In the genomic region with DNA sequence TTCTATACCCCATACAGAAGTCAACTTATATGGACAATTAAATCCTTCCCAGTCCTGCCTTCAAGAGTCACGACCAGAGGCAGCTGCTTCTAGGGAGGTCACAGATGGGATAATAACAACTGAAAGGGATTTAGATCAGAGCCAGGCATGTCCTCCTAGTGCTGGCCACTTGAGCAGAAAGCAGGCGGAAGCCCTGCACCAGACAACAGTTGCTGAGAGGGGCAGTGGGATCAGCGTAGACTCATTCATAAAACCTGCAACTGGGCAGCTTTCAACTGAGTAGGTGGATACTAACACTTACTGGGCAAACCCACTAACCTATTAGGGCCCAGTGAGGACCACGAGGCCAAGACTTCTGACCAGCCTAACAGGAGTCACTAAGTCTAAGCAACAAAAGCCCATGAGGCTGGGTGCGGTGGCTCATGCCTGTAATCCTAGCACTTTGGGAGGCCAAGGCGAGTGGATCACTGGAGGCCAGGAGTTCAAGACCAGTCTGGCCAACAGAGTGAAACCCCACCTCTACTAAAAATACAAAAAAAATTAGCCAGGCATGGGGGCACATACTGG, we compare ENCODE assay signal across 1 cellular context.
TF ChIP-seq lines count a peak whose summit lies in the region.

No MANE protein-coding gene starts in this region.

TF ChIP-seq in HepG2, 621 proteins besides CTCF, POLR2A, EP300 and RAD21 (continued from another document):
- TF ChIP-seq, protein P1, sequence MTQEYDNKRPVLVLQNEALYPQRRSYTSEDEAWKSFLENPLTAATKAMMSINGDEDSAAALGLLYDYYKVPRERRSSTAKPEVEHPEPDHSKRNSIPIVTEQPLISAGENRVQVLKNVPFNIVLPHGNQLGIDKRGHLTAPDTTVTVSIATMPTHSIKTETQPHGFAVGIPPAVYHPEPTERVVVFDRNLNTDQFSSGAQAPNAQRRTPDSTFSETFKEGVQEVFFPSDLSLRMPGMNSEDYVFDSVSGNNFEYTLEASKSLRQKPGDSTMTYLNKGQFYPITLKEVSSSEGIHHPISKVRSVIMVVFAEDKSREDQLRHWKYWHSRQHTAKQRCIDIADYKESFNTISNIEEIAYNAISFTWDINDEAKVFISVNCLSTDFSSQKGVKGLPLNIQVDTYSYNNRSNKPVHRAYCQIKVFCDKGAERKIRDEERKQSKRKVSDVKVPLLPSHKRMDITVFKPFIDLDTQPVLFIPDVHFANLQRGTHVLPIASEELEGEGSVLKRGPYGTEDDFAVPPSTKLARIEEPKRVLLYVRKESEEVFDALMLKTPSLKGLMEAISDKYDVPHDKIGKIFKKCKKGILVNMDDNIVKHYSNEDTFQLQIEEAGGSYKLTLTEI (CRISPR knock-in tag; conservative IDR thresholded peaks at IDR 0.05): no peak
- TF ChIP-seq KDM6A (CRISPR knock-in tag; IDR thresholded peaks at IDR 0.05; ENCODE audit: low read depth) (no peak), ZNF678 (CRISPR knock-in tag; IDR thresholded peaks at IDR 0.05) (no peak), HNRNPK (IDR thresholded peaks at IDR 0.05; ENCODE audit: low read depth, low read length, poor library complexity, severe bottlenecking) (no peak), ZNF124 (CRISPR knock-in tag; IDR thresholded peaks at IDR 0.05) (no peak)
- TF ChIP-seq, protein P2, sequence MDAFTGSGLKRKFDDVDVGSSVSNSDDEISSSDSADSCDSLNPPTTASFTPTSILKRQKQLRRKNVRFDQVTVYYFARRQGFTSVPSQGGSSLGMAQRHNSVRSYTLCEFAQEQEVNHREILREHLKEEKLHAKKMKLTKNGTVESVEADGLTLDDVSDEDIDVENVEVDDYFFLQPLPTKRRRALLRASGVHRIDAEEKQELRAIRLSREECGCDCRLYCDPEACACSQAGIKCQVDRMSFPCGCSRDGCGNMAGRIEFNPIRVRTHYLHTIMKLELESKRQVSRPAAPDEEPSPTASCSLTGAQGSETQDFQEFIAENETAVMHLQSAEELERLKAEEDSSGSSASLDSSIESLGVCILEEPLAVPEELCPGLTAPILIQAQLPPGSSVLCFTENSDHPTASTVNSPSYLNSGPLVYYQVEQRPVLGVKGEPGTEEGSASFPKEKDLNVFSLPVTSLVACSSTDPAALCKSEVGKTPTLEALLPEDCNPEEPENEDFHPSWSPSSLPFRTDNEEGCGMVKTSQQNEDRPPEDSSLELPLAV (CRISPR knock-in tag; conservative IDR thresholded peaks at IDR 0.05; ENCODE audit: low read depth): no peak
TF ChIP-seq in HepG2: peak in this region for 0.
